ENCODE assay signal across 1 cellular context in genomic region chr12:751828-752672, GRCh38.
TF ChIP-seq lines count a peak whose summit lies in the region.

WNK1 (plus strand) TSS chr12:752579; CDS start chr12:753566, 987 bp downstream.

TF ChIP-seq in GM23338, 12 proteins besides CTCF, POLR2A, EP300 and RAD21 (continued from another document):
- TF ChIP-seq ZNF462 (CRISPR knock-in tag; IDR thresholded peaks at IDR 0.05), result no peak
TF ChIP-seq in GM23338: peak in this region for 3.
